8 cellular contexts compared by ENCODE assay signal in the genomic region with DNA sequence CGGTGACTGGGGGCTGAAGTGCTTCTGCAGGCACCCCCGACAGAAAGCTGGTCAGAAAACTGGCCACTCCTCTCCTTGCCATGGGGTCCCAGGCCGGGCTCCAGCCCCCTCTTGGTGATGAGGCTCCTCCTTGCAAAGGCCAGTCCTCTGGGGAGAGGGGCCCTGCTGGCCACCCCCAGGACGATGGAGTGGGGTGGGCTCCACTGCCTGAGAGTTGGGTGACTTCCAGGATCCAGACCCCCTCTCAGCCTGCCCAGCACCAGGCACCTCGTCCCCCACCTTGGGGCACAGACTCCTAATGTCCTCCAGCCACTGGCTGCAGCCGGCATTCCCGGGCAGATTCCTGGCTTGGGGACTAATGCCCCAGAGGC. TPM values are rescaled to one million over a fixed set of nuclear protein-coding genes. Genes with fewer than 3 reads are reported as not detected.
DNase-seq lines count a peak whose midpoint lies in the region; TF ChIP-seq lines count a peak whose summit lies in the region.

No MANE protein-coding gene starts in this region.

- DNase-seq in kidney epithelial cell (ENCODE audit: low read depth) (no peak), substantia nigra (lab: John Stamatoyannopoulos, UW) (peak in 2 of 49 donors; percentile 66 to 76), kidney glomerular epithelial cell (lab: John Stamatoyannopoulos, UW) (no peak), AG20443 (ENCODE audit: low spot score) (no peak), GM19238 (ENCODE audit: insufficient read length, low spot score) (no peak), T1000 (lab: John Stamatoyannopoulos, UW) (no peak)

- TF ChIP-seq CTCF in kidney epithelial cell (IDR thresholded peaks at IDR 0.05; ENCODE audit: insufficient read depth, low read length, poor library complexity, severe bottlenecking): no peak

- peaks cover 21% of the 10 kb centered on the region for H3K4me1 ChIP-seq in HUES48 (ENCODE audit: control insufficient read depth, insufficient read depth, low read length)

- H3K4me3 ChIP-seq in HUES48 (ENCODE audit: low read depth, low read length): peak overlapping the region; percentile 81
- peak overlapping the region; percentile 74 for H3K4me3 ChIP-seq in kidney epithelial cell (ENCODE audit: low read depth, low read length)

- H3K36me3 ChIP-seq in HUES48 (ENCODE audit: control insufficient read depth, insufficient read depth, low read length): peaks cover 27% of the 10 kb centered on the region
- no peaks in the 10 kb centered on the region for H3K36me3 ChIP-seq in kidney epithelial cell (ENCODE audit: control insufficient read depth, insufficient read depth, low read length)

- H3K27ac ChIP-seq in HUES48 (ENCODE audit: low read depth, low read length) (peak overlapping the region; percentile 57), angular gyrus (ENCODE audit: low read depth, low read length) (peak overlapping the region; percentile 93), substantia nigra (ENCODE audit: low read depth, low read length, poor library complexity, severe bottlenecking) (peak overlapping the region; percentile 88)

- H3K9ac ChIP-seq in HUES48 (ENCODE audit: low read depth, low read length): no peak overlapping the region

- no peaks in the 10 kb centered on the region for H3K27me3 ChIP-seq in HUES48 (ENCODE audit: control insufficient read depth, insufficient read depth, low read length)
- no peaks in the 10 kb centered on the region for H3K27me3 ChIP-seq in kidney epithelial cell (ENCODE audit: control insufficient read depth, insufficient read depth, low read length)

- no peaks in the 10 kb centered on the region for H3K9me3 ChIP-seq in HUES48 (ENCODE audit: control insufficient read depth, insufficient read depth, low read length)

RNA-seq across cellular contexts. Expression of a gene that starts 0.4 kb away (rescaled TPM):
- 35.7 and 43.0 TPM in 2 replicates for total RNA-seq in kidney epithelial cell

RNA-seq across cellular contexts. Expression of a gene that starts 18.5 kb away (rescaled TPM):
- 1.3 and 2.3 TPM in 2 replicates for total RNA-seq in kidney epithelial cell

RNA-seq across cellular contexts. Expression of a gene that starts 40.6 kb away (rescaled TPM):
- total RNA-seq in kidney epithelial cell: 489 and 562 TPM in 2 replicates

RNA-seq across cellular contexts. Expression of a gene that starts 41.2 kb away (rescaled TPM):
- total RNA-seq in kidney epithelial cell: 307 and 366 TPM in 2 replicates

RNA-seq across cellular contexts. Expression of a gene that starts 53.2 kb away (rescaled TPM):
- 54.3 and 58.8 TPM in 2 replicates for total RNA-seq in kidney epithelial cell
